In the genomic region with DNA sequence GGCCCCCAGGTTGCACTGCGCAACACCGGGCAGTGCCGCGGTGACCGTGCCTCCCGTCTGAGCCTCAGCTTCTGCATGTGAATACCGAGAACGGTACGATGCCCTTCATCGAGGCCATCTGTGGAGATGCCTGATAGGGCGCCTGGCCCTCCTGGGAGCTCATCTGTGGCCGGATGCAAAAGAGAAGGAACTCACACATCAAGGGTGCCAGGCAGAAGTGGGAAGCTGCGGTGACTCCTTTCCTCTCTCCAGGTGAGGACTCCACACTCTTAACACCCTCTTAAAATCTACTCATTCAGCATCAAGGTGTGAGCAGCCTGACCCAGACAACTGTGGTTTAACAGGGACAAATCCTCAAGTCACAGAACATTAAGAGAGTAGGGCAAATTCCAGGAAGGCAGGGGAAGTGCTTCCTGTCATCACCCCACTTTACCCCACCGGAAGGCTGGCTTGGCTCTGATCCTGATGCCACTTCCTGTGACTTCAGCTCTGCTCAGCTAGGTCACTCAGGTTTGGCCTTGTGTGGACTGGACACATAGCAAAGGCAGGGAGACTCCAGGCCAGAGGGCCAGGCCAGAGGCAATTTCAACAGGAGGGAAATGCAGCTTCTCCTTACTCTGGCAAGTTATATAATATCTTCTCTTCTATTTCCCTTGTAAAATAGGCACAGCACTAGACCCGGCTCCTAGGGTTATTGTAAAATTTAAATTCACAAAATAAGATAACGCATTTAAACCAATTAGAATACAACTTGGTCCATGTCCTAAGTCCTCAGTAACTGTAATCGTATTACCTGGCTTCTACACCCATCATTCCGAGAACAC, we compare ENCODE assay signal across 8 cellular contexts.
DNase-seq lines count a peak whose midpoint lies in the region; TF ChIP-seq lines count a peak whose summit lies in the region.
"Had no signal": no experiment of that assay in that cellular context is flagged by ENCODE, and none has a peak within 500 bp of the region (broad histone marks: within the 10 kb centered on the region; RNA-seq: fewer than 3 reads in every experiment).

No MANE protein-coding gene starts in this region.

- no peaks in the 10 kb centered on the region for H4K20me1 ChIP-seq in SK-N-SH (ENCODE audit: insufficient read depth)

- no peaks in the 10 kb centered on the region for H3K79me2 ChIP-seq in SK-N-SH (ENCODE audit: insufficient read depth)

- CTCF ChIA-PET in SK-N-SH (lab: Yijun Ruan, JAX), result interaction anchor here (1.3 to 9.0 kb wide), 9 partner anchors 11 to 248 kb away, joined by 3 to 200 read pairs (median 11); a partner anchor contains a TSS

- H3K36me3 ChIP-seq in SK-N-SH (replicated peaks in 1 of 2; ENCODE audit: control insufficient read depth in 1 of 2, insufficient read depth in 2 of 2, low read length in 1 of 2) (no peaks in the 10 kb centered on the region), skeletal muscle tissue (ENCODE audit: control insufficient read depth in 3 of 3, insufficient read depth in 3 of 3, low read length in 3 of 3) (no peaks in the 10 kb centered on the region)
- H3K36me3 ChIP-seq: suprapubic skin had no signal

- H3K9me2 ChIP-seq in SK-N-SH, result no peaks in the 10 kb centered on the region

- peaks cover 13 to 14% of the 10 kb centered on the region in 2 experiments; a peak in 3 of 4 replicates for H3K4me1 ChIP-seq in SK-N-SH (ENCODE audit: control insufficient read depth in 1 of 2, insufficient read depth in 2 of 2, low read depth in 1 of 2, low read length in 1 of 2)
- peaks cover 28 to 38% (median 30%) of the 10 kb centered on the region in 3 donors for H3K4me1 ChIP-seq in skeletal muscle tissue (ENCODE audit: control insufficient read depth in 3 of 3, insufficient read depth in 3 of 3, low read length in 3 of 3)

- POLR2A ChIA-PET in SK-N-SH (lab: Yijun Ruan, JAX), result no interaction called here

- TF ChIP-seq CTCF in HL-60 (IDR thresholded peaks at IDR 0.05; ENCODE audit: insufficient read depth, low read length) (no peak), SK-N-SH (IDR thresholded peaks at IDR 0.05) (no peak)

- peak in 1 of 2 experiments; percentile 79 for DNase-seq in HL-60 (ENCODE audit: low read depth in 1 of 2, low spot score in 1 of 2)
- no peak for DNase-seq in SK-N-SH
- DNase-seq in dermis blood vessel endothelial cell, result peak; percentile 62
- no peak for DNase-seq in SHP77 (lab: John Stamatoyannopoulos, UW)
- no peak for DNase-seq in GDM1 (lab: John Stamatoyannopoulos, UW)
- DNase-seq in NCI-H446 (lab: John Stamatoyannopoulos, UW), result no peak

- H3K9ac ChIP-seq in SK-N-SH, result peak overlapping the region; percentile 7; the same call in 1 of the 2 replicates
- H3K9ac ChIP-seq in skeletal muscle tissue (ENCODE audit: low read depth in 1 of 3, low read length in 3 of 3), result peak overlapping the region in 2 of 3 donors; percentile 32 to 60

- TF ChIP-seq EP300 in SK-N-SH (IDR thresholded peaks at IDR 0.05; ENCODE audit: borderline replicate concordance in 1 of 2, low read depth in 1 of 2, low read length in 1 of 2), result no peak

- peak overlapping the region; percentile 38 for H3K27ac ChIP-seq in HL-60 (replicated peaks)
- H3K27ac ChIP-seq in SK-N-SH (ENCODE audit: low read depth in 2 of 2, low read length in 1 of 2), result no peak overlapping the region
- peak overlapping the region; percentile 71 for H3K27ac ChIP-seq in skeletal muscle tissue (ENCODE audit: low read depth, low read length)
- H3K27ac ChIP-seq: suprapubic skin had no signal

- 0 out of 2 replicates have a peak overlapping the region, but pooled peaks have one; percentile 13 for H3K4me2 ChIP-seq in SK-N-SH

- H3K4me3 ChIP-seq in HL-60 (replicated peaks; ENCODE audit: insufficient read depth, low read length), result no peak overlapping the region
- no peak overlapping the region for H3K4me3 ChIP-seq in SK-N-SH (ENCODE audit: low read depth in 2 of 2, low read length in 1 of 2)
- no peak overlapping the region for H3K4me3 ChIP-seq in skeletal muscle tissue (ENCODE audit: low read length in 3 of 3)
- H3K4me3 ChIP-seq: suprapubic skin had no signal

- no peaks in the 10 kb centered on the region for H3F3A ChIP-seq in SK-N-SH (replicated peaks; ENCODE audit: insufficient read depth)

- WGBS in SK-N-SH (ENCODE audit: low lambda C conversion rate), result 82% methylated on average over 8 of the region's 18 CpGs

- H3K9me3 ChIP-seq in SK-N-SH, result no peaks in the 10 kb centered on the region
- no peaks in the 10 kb centered on the region for H3K9me3 ChIP-seq in skeletal muscle tissue (ENCODE audit: control insufficient read depth in 3 of 3, low read length in 3 of 3)
- H3K9me3 ChIP-seq: suprapubic skin had no signal

- H2AFZ ChIP-seq in SK-N-SH (ENCODE audit: low read depth), result peak overlapping the region; percentile 69

- no peaks in the 10 kb centered on the region for H3K27me3 ChIP-seq in HL-60 (ENCODE audit: insufficient read depth, poor library complexity, severe bottlenecking)
- H3K27me3 ChIP-seq in SK-N-SH (ENCODE audit: insufficient read depth), result no peaks in the 10 kb centered on the region
- H3K27me3 ChIP-seq in skeletal muscle tissue (ENCODE audit: control insufficient read depth in 3 of 3, insufficient read depth in 3 of 3, low read length in 3 of 3), result no peaks in the 10 kb centered on the region
- H3K27me3 ChIP-seq: suprapubic skin had no signal

- TF ChIP-seq RAD21 in SK-N-SH (IDR thresholded peaks at IDR 0.05; ENCODE audit: low read length), result no peak

TF ChIP-seq in SK-N-SH, 30 proteins besides CTCF, POLR2A, EP300 and RAD21:
- TF ChIP-seq GABPA (IDR thresholded peaks at IDR 0.05; ENCODE audit: low read depth) (peak; percentile 56; the same call in 1 of the 2 replicates), NFIC (IDR thresholded peaks at IDR 0.05; ENCODE audit: borderline replicate concordance) (peak; percentile 31; the same call in 1 of the 2 replicates), ELF1 (IDR thresholded peaks at IDR 0.05) (no peak)
- TF ChIP-seq, protein P1, sequence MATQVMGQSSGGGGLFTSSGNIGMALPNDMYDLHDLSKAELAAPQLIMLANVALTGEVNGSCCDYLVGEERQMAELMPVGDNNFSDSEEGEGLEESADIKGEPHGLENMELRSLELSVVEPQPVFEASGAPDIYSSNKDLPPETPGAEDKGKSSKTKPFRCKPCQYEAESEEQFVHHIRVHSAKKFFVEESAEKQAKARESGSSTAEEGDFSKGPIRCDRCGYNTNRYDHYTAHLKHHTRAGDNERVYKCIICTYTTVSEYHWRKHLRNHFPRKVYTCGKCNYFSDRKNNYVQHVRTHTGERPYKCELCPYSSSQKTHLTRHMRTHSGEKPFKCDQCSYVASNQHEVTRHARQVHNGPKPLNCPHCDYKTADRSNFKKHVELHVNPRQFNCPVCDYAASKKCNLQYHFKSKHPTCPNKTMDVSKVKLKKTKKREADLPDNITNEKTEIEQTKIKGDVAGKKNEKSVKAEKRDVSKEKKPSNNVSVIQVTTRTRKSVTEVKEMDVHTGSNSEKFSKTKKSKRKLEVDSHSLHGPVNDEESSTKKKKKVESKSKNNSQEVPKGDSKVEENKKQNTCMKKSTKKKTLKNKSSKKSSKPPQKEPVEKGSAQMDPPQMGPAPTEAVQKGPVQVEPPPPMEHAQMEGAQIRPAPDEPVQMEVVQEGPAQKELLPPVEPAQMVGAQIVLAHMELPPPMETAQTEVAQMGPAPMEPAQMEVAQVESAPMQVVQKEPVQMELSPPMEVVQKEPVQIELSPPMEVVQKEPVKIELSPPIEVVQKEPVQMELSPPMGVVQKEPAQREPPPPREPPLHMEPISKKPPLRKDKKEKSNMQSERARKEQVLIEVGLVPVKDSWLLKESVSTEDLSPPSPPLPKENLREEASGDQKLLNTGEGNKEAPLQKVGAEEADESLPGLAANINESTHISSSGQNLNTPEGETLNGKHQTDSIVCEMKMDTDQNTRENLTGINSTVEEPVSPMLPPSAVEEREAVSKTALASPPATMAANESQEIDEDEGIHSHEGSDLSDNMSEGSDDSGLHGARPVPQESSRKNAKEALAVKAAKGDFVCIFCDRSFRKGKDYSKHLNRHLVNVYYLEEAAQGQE (IDR thresholded peaks at IDR 0.05; ENCODE audit: low read depth, low read length), result no peak

Comparison
In these comparisons a context has a peak if more than half of its experiments do, and no peak if none do; other contexts are left out.
1. H3K27ac ChIP-seq: peak in HL-60 (single experiment) and skeletal muscle tissue (single experiment); none in SK-N-SH (0 of 2).